Comparison of ENCODE assay signal across 1 cellular context in the genomic region with DNA sequence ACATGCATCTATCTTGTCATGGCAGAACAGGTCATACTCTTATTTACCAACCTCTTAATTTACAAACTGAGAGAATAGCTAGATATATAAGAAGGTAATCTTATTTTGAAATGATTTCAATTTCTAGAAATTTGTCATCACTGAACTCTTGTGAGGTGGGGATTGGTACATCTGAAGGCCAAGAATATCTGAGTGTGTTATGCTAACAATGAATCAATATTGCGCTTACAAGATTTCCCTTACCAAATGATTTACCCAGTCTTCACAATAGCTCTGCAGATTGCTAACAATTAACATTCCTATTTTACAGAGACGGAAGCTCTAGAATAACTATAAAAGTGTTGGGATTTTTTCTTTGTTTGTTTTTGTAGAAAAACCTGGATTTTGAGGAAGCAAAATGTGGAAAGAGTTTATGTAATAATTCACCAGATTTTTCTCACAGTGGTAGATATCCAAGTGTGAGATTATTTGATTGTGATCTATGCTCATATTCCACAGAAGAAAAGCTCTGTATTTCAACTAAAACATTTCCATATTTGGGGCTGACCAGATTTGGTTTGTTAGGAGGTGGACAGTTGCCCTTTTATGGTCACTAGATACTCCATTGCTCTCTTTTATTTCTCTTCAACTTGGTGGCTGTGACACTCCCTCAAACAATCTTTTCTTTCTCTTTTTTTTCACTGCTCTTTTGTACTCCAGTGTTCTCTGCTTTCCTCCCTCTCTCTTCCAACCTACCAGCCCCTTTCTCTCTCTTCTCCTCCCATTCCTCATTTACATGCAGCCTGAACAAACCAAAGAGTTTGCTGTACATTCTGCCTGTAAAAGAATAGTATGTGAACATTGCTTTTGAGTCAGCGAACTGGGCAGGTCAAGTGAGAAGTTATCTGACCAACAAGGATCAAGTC.
TF ChIP-seq lines count a peak whose summit lies in the region.

No MANE protein-coding gene starts in this region.

TF ChIP-seq in IMR-90, 13 proteins besides CTCF, POLR2A, EP300 and RAD21:
- TF ChIP-seq RCOR1 (IDR thresholded peaks at IDR 0.05; ENCODE audit: insufficient replicate concordance, low read length) (no peak), NFE2L2 (IDR thresholded peaks at IDR 0.05; ENCODE audit: low read depth, low read length) (no peak), CEBPB (IDR thresholded peaks at IDR 0.05; ENCODE audit: low read depth, low read length) (no peak), FOS (IDR thresholded peaks at IDR 0.05; ENCODE audit: low read depth, low read length) (no peak), BHLHE40 (IDR thresholded peaks at IDR 0.05; ENCODE audit: low read depth, low read length) (no peak), MXI1 (IDR thresholded peaks at IDR 0.05; ENCODE audit: borderline replicate concordance, low read depth, low read length) (no peak), MAZ (IDR thresholded peaks at IDR 0.05; ENCODE audit: borderline replicate concordance, low read depth, low read length) (no peak), SMC3 (IDR thresholded peaks at IDR 0.05; ENCODE audit: low read depth, low read length) (no peak), MAFK (IDR thresholded peaks at IDR 0.05; ENCODE audit: low read depth, low read length) (no peak), CHD1 (IDR thresholded peaks at IDR 0.05; ENCODE audit: low read depth, low read length) (no peak), RFX5 (IDR thresholded peaks at IDR 0.05; ENCODE audit: low read depth, low read length) (no peak)
- TF ChIP-seq, protein P1, sequence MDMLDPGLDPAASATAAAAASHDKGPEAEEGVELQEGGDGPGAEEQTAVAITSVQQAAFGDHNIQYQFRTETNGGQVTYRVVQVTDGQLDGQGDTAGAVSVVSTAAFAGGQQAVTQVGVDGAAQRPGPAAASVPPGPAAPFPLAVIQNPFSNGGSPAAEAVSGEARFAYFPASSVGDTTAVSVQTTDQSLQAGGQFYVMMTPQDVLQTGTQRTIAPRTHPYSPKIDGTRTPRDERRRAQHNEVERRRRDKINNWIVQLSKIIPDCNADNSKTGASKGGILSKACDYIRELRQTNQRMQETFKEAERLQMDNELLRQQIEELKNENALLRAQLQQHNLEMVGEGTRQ (IDR thresholded peaks at IDR 0.05; ENCODE audit: low read depth, low read length), result no peak
- TF ChIP-seq, protein P2, sequence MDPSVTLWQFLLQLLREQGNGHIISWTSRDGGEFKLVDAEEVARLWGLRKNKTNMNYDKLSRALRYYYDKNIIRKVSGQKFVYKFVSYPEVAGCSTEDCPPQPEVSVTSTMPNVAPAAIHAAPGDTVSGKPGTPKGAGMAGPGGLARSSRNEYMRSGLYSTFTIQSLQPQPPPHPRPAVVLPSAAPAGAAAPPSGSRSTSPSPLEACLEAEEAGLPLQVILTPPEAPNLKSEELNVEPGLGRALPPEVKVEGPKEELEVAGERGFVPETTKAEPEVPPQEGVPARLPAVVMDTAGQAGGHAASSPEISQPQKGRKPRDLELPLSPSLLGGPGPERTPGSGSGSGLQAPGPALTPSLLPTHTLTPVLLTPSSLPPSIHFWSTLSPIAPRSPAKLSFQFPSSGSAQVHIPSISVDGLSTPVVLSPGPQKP (IDR thresholded peaks at IDR 0.05; ENCODE audit: borderline replicate concordance, low read depth, low read length), result no peak
